Comparison of ENCODE assay signal across 20 cellular contexts in genomic region chr4:73732759-73733431, GRCh38. TPM values are rescaled to one million over a fixed set of nuclear protein-coding genes. Genes with fewer than 3 reads are reported as not detected.
DNase-seq lines count a peak whose midpoint lies in the region; ATAC-seq and TF ChIP-seq lines count a peak whose summit lies in the region.
"Had no signal": no experiment of that assay in that cellular context is flagged by ENCODE, and none has a peak within 500 bp of the region (broad histone marks: within the 10 kb centered on the region; RNA-seq: fewer than 3 reads in every experiment).

No MANE protein-coding gene starts in this region.

- POLR2A ChIA-PET in CD8-positive, alpha-beta memory T cell (lab: Charles Lee), result no interaction called here

- no peaks in the 10 kb centered on the region for H3K79me2 ChIP-seq in GM23338 (replicated peaks; ENCODE audit: insufficient read depth)

- H3K23ac ChIP-seq in mesenchymal stem cell (ENCODE audit: low read length in 2 of 2), result no peak overlapping the region

- no peak overlapping the region for H4K91ac ChIP-seq in mesenchymal stem cell (ENCODE audit: low read length)

- no peaks in the 10 kb centered on the region for H3F3A ChIP-seq in GM23338 (replicated peaks; ENCODE audit: low read depth)

- CTCF ChIA-PET in CD8-positive, alpha-beta memory T cell (lab: Charles Lee), result no interaction called here

- peak overlapping the region; percentile 36 for H2BK15ac ChIP-seq in mesenchymal stem cell (ENCODE audit: low read depth, poor library complexity, severe bottlenecking)

- no peak overlapping the region for H3K4me2 ChIP-seq in GM23338
- no peak overlapping the region for H3K4me2 ChIP-seq in mesenchymal stem cell (ENCODE audit: low read length, poor library complexity, severe bottlenecking)

- H3K79me1 ChIP-seq in mesenchymal stem cell (replicated peaks; ENCODE audit: low read length, poor library complexity, severe bottlenecking), result no peaks in the 10 kb centered on the region

- H2BK12ac ChIP-seq in mesenchymal stem cell (ENCODE audit: low read length in 2 of 2), result no peak overlapping the region

- no peaks in the 10 kb centered on the region for H3K9me3 Mint-ChIP-seq in GM23338
- H3K9me3 Mint-ChIP-seq in CD8-positive, alpha-beta memory T cell, result peaks cover 0 to 10% (median 2%) of the 10 kb centered on the region in 5 donors
- H3K9me3 Mint-ChIP-seq: T-cell had no signal

- H2AFZ ChIP-seq in GM23338 (peak overlapping the region; percentile 57; the same call in 1 of the 2 replicates), mesenchymal stem cell (ENCODE audit: low read depth, low read length) (no peak overlapping the region)

- H3K4me1 Mint-ChIP-seq in GM23338, result peaks cover 4% of the 10 kb centered on the region; the same call in 1 of the 3 replicates
- H3K4me1 Mint-ChIP-seq in CD8-positive, alpha-beta memory T cell, result no peaks in the 10 kb centered on the region
- H3K4me1 Mint-ChIP-seq: CD4-positive, alpha-beta memory T cell; T-cell had no signal

- no peak overlapping the region for H3K14ac ChIP-seq in mesenchymal stem cell (ENCODE audit: low read length in 2 of 2)

- H3K4me3 ChIP-seq in GM23338, result no peak overlapping the region
- no peak overlapping the region for H3K4me3 ChIP-seq in mesenchymal stem cell (ENCODE audit: insufficient read depth in 1 of 2, low read depth in 1 of 2, low read length in 2 of 2)
- H3K4me3 ChIP-seq in CD8-positive, alpha-beta memory T cell (ENCODE audit: low read length), result no peak overlapping the region
- H3K4me3 ChIP-seq: SK-N-MC had no signal

- H2BK5ac ChIP-seq in mesenchymal stem cell (ENCODE audit: low read depth, low read length, poor library complexity, severe bottlenecking), result no peak overlapping the region

- H3K36me3 Mint-ChIP-seq in GM23338 (ENCODE audit: low read depth), result no peaks in the 10 kb centered on the region
- no peaks in the 10 kb centered on the region for H3K36me3 Mint-ChIP-seq in CD8-positive, alpha-beta memory T cell
- H3K36me3 Mint-ChIP-seq: CD4-positive, alpha-beta memory T cell; T-cell had no signal

- H2BK120ac ChIP-seq in mesenchymal stem cell (ENCODE audit: low read depth, low read length), result no peak overlapping the region

- H3K36me3 ChIP-seq in GM23338 (ENCODE audit: insufficient read depth) (no peaks in the 10 kb centered on the region), mesenchymal stem cell (ENCODE audit: control insufficient read depth in 1 of 2, insufficient read depth in 2 of 2, low read depth in 1 of 2, low read length in 2 of 2) (no peaks in the 10 kb centered on the region)
- H3K36me3 ChIP-seq in CD8-positive, alpha-beta memory T cell (ENCODE audit: insufficient read depth, low read length), result no peaks in the 10 kb centered on the region

- no peak overlapping the region for H3K9ac ChIP-seq in mesenchymal stem cell (ENCODE audit: low read length)

- H4K20me1 ChIP-seq in GM23338 (replicated peaks; ENCODE audit: insufficient read depth), result no peaks in the 10 kb centered on the region

- no peaks in the 10 kb centered on the region for H3K9me3 ChIP-seq in mesenchymal stem cell (ENCODE audit: control insufficient read depth, low read length)
- no peaks in the 10 kb centered on the region for H3K9me3 ChIP-seq in CD8-positive, alpha-beta memory T cell (ENCODE audit: low read length)

- no CpG with 5 or more reads among the region's 1 CpG for WGBS in mesenchymal stem cell

- H3K4me1 ChIP-seq in GM23338 (ENCODE audit: insufficient read depth), result no peaks in the 10 kb centered on the region; the same call in 1 of the 2 replicates
- peaks cover 3% of the 10 kb centered on the region for H3K4me1 ChIP-seq in mesenchymal stem cell (ENCODE audit: control insufficient read depth, insufficient read depth, low read depth, low read length)
- no peaks in the 10 kb centered on the region for H3K4me1 ChIP-seq in CD8-positive, alpha-beta memory T cell (ENCODE audit: insufficient read depth, low read length)

- peaks cover 2% of the 10 kb centered on the region for H3K27me3 Mint-ChIP-seq in GM23338 (ENCODE audit: insufficient read depth, low read depth, poor library complexity)
- peaks cover 0 to 2% of the 10 kb centered on the region in 2 donors for H3K27me3 Mint-ChIP-seq in CD8-positive, alpha-beta memory T cell
- H3K27me3 Mint-ChIP-seq: T-cell had no signal

- DNase-seq in COLO829 (ENCODE audit: low spot score) (peak; percentile 55), GM23338 (ENCODE audit: low spot score) (no peak), dermis blood vessel endothelial cell (peak; percentile 84), mesenchymal stem cell (no peak), superior temporal gyrus (ENCODE audit: extremely low spot score) (no peak), AG20443 (ENCODE audit: low spot score) (no peak)
- no peak for DNase-seq in CD8-positive, alpha-beta memory T cell
- DNase-seq: ACHN; CD4-positive, alpha-beta memory T cell; DMS79 treated with DMSO at 0.1 percent for 48 hours; HCEC 1CT; NCI-H1105; NCI-H1694; NCI-H2227 treated with DMSO at 0.1 percent for 48 hours; NCI-H524 treated with DMSO at 0.1 percent for 48 hours; Right ventricle myocardium superior; T-cell had no signal

- H3K4ac ChIP-seq in mesenchymal stem cell (ENCODE audit: low read depth in 1 of 2, low read length in 2 of 2), result no peak overlapping the region

- no peak overlapping the region for H3K27ac Mint-ChIP-seq in GM23338
- H3K27ac Mint-ChIP-seq in CD8-positive, alpha-beta memory T cell, result no peak overlapping the region
- H3K27ac Mint-ChIP-seq: CD4-positive, alpha-beta memory T cell; T-cell had no signal

- no peak for ATAC-seq in GM23338
- ATAC-seq in HG03521 (IDR thresholded peaks at IDR 0.05; ENCODE audit: unreplicated experiment), result no peak
- ATAC-seq: T-cell had no signal

- no peaks in the 10 kb centered on the region for H3K9me2 ChIP-seq in GM23338 (ENCODE audit: insufficient read depth)

- no peak for TF ChIP-seq CTCF in GM23338 (conservative IDR thresholded peaks at IDR 0.05; ENCODE audit: low read depth in 2 of 2)

- no peaks in the 10 kb centered on the region for H3K27me3 ChIP-seq in GM23338 (ENCODE audit: insufficient read depth)
- no peaks in the 10 kb centered on the region for H3K27me3 ChIP-seq in mesenchymal stem cell (ENCODE audit: control insufficient read depth in 1 of 2, insufficient read depth in 1 of 2, low read length in 2 of 2)
- H3K27me3 ChIP-seq in CD8-positive, alpha-beta memory T cell (ENCODE audit: insufficient read depth, low read length, poor library complexity, severe bottlenecking), result no peaks in the 10 kb centered on the region

- H3K4me3 Mint-ChIP-seq in GM23338, result no peak overlapping the region
- H3K4me3 Mint-ChIP-seq in CD8-positive, alpha-beta memory T cell, result no peak overlapping the region
- H3K4me3 Mint-ChIP-seq: CD4-positive, alpha-beta memory T cell; T-cell had no signal

- no peak overlapping the region for H2AK5ac ChIP-seq in mesenchymal stem cell (ENCODE audit: low read length, severe bottlenecking)

- no peak overlapping the region for H4K8ac ChIP-seq in mesenchymal stem cell (ENCODE audit: low read length)

- H3K27ac ChIP-seq in GM23338 (ENCODE audit: low read depth), result no peak overlapping the region
- no peak overlapping the region for H3K27ac ChIP-seq in mesenchymal stem cell (ENCODE audit: low read length, poor library complexity, severe bottlenecking)
- H3K27ac ChIP-seq in CD8-positive, alpha-beta memory T cell (ENCODE audit: low read depth, low read length), result no peak overlapping the region
- H3K27ac ChIP-seq: SK-N-MC had no signal

- no peak overlapping the region for H3K18ac ChIP-seq in mesenchymal stem cell (ENCODE audit: low read depth in 1 of 2, low read length in 2 of 2)

RNA-seq across cellular contexts. Expression of gene CXCL8, which starts 7.5 kb away (rescaled TPM):
- not detected in 2 replicates for total RNA-seq in GM23338 (2014; rRNA removed; shearing (Covaris generic))
- polyA plus RNA-seq in GM23338 (2016; fragmentation: Nextera tagmentation; extraction: Ambion mirVana), result 0.11 and 0.12 TPM in 2 replicates
- 21.0 and 47.1 TPM in 2 replicates for total RNA-seq in dermis blood vessel endothelial cell
- 35.4 TPM for polyA plus RNA-seq in mesenchymal stem cell (2013, experiment 1 of 2)
- polyA plus RNA-seq in mesenchymal stem cell (2013, experiment 2 of 2), result 37.7 TPM
- total RNA-seq in CD8-positive, alpha-beta memory T cell, result under 1 TPM; 0.42 to 0.51 TPM
- polyA plus RNA-seq in CD8-positive, alpha-beta memory T cell, result not detected
- total RNA-seq: G401, Right ventricle myocardium superior had no signal

Comparison
In these comparisons a context has a peak if more than half of its experiments do, and no peak if none do; other contexts are left out.
1. DNase-seq: peak in COLO829 (single experiment) and dermis blood vessel endothelial cell (single experiment); none in GM23338 (single experiment), mesenchymal stem cell (single experiment), superior temporal gyrus (single experiment), AG20443 (single experiment) and CD8-positive, alpha-beta memory T cell (0 of 5).
2. RNA of gene CXCL8, which starts 7.5 kb away (total RNA-seq): 21.0 to 47.1 TPM in dermis blood vessel endothelial cell; 0.42 to 0.51 TPM in CD8-positive, alpha-beta memory T cell and not detected in GM23338; every median in the first group is over 10 times any median in the second.